Comparison of ENCODE assay signal across 9 cellular contexts in genomic region chr7:135335628-135336139, GRCh38.
DNase-seq lines count a peak whose midpoint lies in the region; ATAC-seq and TF ChIP-seq lines count a peak whose summit lies in the region.
"Had no signal": no experiment of that assay in that cellular context is flagged by ENCODE, and none has a peak within 500 bp of the region (broad histone marks: within the 10 kb centered on the region; RNA-seq: fewer than 3 reads in every experiment).

No MANE protein-coding gene starts in this region.

- ATAC-seq in T-helper 17 cell, result peak; percentile 52

- H3K9me3 Mint-ChIP-seq in endodermal cell (no peaks in the 10 kb centered on the region), nephron (no peaks in the 10 kb centered on the region), immature natural killer cell (no peaks in the 10 kb centered on the region)
- H3K9me3 Mint-ChIP-seq: T-cell had no signal

- H3K36me3 Mint-ChIP-seq in T-helper 17 cell (ENCODE audit: low read depth), result peaks cover 5% of the 10 kb centered on the region
- no peaks in the 10 kb centered on the region for H3K36me3 Mint-ChIP-seq in endodermal cell (ENCODE audit: low read depth)
- no peaks in the 10 kb centered on the region for H3K36me3 Mint-ChIP-seq in nephron (ENCODE audit: low read depth)
- H3K36me3 Mint-ChIP-seq in immature natural killer cell, result no peaks in the 10 kb centered on the region

- H3K4me3 Mint-ChIP-seq in T-helper 17 cell, result no peak overlapping the region
- H3K4me3 Mint-ChIP-seq in endodermal cell, result no peak overlapping the region
- H3K4me3 Mint-ChIP-seq in nephron, result no peak overlapping the region
- no peak overlapping the region for H3K4me3 Mint-ChIP-seq in immature natural killer cell
- H3K4me3 Mint-ChIP-seq: T-cell had no signal

- TF ChIP-seq POLR2A in spleen (IDR thresholded peaks at IDR 0.05), result no peak

- H3K27ac Mint-ChIP-seq in T-helper 17 cell (no peak overlapping the region), endodermal cell (no peak overlapping the region), nephron (no peak overlapping the region), immature natural killer cell (no peak overlapping the region)
- H3K27ac Mint-ChIP-seq: T-cell had no signal

- no peaks in the 10 kb centered on the region for H3K36me3 ChIP-seq in HAP-1 (replicated peaks)
- no peaks in the 10 kb centered on the region for H3K36me3 ChIP-seq in endodermal cell (ENCODE audit: control insufficient read depth, insufficient read depth, low read length)
- no peaks in the 10 kb centered on the region for H3K36me3 ChIP-seq in spleen

- H3K4me3 ChIP-seq in HAP-1, result no peak overlapping the region
- no peak overlapping the region for H3K4me3 ChIP-seq in endodermal cell (ENCODE audit: low read length)
- H3K4me3 ChIP-seq in spleen, result no peak overlapping the region

- H3K27ac ChIP-seq in endodermal cell (ENCODE audit: low read depth, low read length), result no peak overlapping the region
- no peak overlapping the region for H3K27ac ChIP-seq in spleen

- H3K4me1 Mint-ChIP-seq in T-helper 17 cell (no peaks in the 10 kb centered on the region), endodermal cell (peaks cover 4% of the 10 kb centered on the region), nephron (peaks cover 9% of the 10 kb centered on the region), immature natural killer cell (no peaks in the 10 kb centered on the region)
- H3K4me1 Mint-ChIP-seq: T-cell had no signal

- DNase-seq in DMS79 treated with DMSO at 0.1 percent for 48 hours (lab: John Stamatoyannopoulos, UW) (peak; percentile 94), HAP-1 (ENCODE audit: low spot score in 2 of 2) (peak; percentile 65 to 85), NCI-H1436 treated with DMSO at 0.1 percent for 48 hours (lab: John Stamatoyannopoulos, UW) (peak; percentile 22), T-helper 17 cell (no peak), endodermal cell (peak; percentile 99), spleen (no peak), immature natural killer cell (no peak)

- H3K27me3 Mint-ChIP-seq in T-helper 17 cell, result peaks cover 5% of the 10 kb centered on the region
- no peaks in the 10 kb centered on the region for H3K27me3 Mint-ChIP-seq in endodermal cell (ENCODE audit: insufficient read depth)
- H3K27me3 Mint-ChIP-seq in nephron (ENCODE audit: low read depth), result peaks cover 12% of the 10 kb centered on the region
- H3K27me3 Mint-ChIP-seq in immature natural killer cell (ENCODE audit: low read depth in 3 of 3), result peaks cover 0 to 5% (median 0%) of the 10 kb centered on the region in 3 donors
- H3K27me3 Mint-ChIP-seq: T-cell had no signal

- H3K4me1 ChIP-seq in HAP-1 (no peaks in the 10 kb centered on the region), endodermal cell (ENCODE audit: control insufficient read depth, insufficient read depth, low read length) (no peaks in the 10 kb centered on the region), spleen (no peaks in the 10 kb centered on the region)

- in situ Hi-C loops in HAP-1 (cut with MboI; ENCODE audit: low sequenced_read_pairs), result no loop called here

- H3K9me3 ChIP-seq in HAP-1 (no peaks in the 10 kb centered on the region), T-helper 17 cell (ENCODE audit: control insufficient read depth, low read length, poor library complexity, severe bottlenecking) (no peaks in the 10 kb centered on the region), endodermal cell (ENCODE audit: control insufficient read depth, low read length) (no peaks in the 10 kb centered on the region), spleen (no peaks in the 10 kb centered on the region)

- 2 to 6% methylated on average over 5 to 9 of the region's 9 CpGs for WGBS in endodermal cell (ENCODE audit: insufficient coverage in 1 of 2, insufficient read length in 1 of 2), 2 experiments
- WGBS in spleen, 5 donors, result 18 to 34% (median 25%) methylated on average over 9 of the region's 9 CpGs

- H3K9ac ChIP-seq in endodermal cell (ENCODE audit: extremely low read depth, low read length, poor library complexity, severe bottlenecking), result no peak overlapping the region

- H3K27me3 ChIP-seq in HAP-1 (ENCODE audit: low read depth) (no peaks in the 10 kb centered on the region), endodermal cell (ENCODE audit: control insufficient read depth, insufficient read depth, low read length, poor library complexity, severe bottlenecking) (no peaks in the 10 kb centered on the region), spleen (replicated peaks in 1 of 7) (no peaks in the 10 kb centered on the region)

- TF ChIP-seq CTCF in endodermal cell (conservative IDR thresholded peaks at IDR 0.05) (peak; percentile 94), nephron (IDR thresholded peaks at IDR 0.05; ENCODE audit: unreplicated experiment in 3 of 3) (peak; percentile 49 to 61 (median 51)), spleen (IDR thresholded peaks at IDR 0.05 in 8 of 11, conservative IDR thresholded peaks at IDR 0.05 in 3 of 11) (peak in 1 of 11 experiments; percentile 22)

- intact Hi-C loops in spleen (cut with DNase I; ENCODE audit: low total_unique reads), result no loop called here

Comparison
In these comparisons a context has a peak if more than half of its experiments do, and no peak if none do; other contexts are left out.
1. DNase-seq: peak in DMS79 treated with DMSO at 0.1 percent for 48 hours (single experiment), HAP-1 (2 of 2), NCI-H1436 treated with DMSO at 0.1 percent for 48 hours (single experiment) and endodermal cell (single experiment); none in T-helper 17 cell (0 of 3), spleen (single experiment) and immature natural killer cell (0 of 3).